Comparison of ENCODE assay signal across 10 cellular contexts in the genomic region with DNA sequence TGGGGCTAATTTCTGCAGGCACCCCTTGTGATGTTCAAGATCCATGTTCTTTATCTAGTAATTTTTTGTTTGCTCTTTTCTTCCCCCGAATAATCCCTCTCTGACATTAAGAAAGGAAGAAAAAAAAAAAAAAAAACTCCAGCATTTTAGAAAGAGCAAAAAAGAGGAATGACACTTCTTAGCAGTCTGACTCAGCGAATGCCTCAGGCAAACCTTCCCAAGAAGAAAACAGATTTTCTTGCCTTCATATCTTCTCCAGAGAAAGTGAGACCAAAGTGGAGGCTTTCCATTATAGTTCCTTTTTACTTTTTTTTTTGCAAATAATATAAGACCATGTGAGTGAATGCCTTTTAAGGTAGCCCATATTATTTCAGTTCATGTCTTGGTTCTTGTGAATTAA.
"Had no signal": no experiment of that assay in that cellular context is flagged by ENCODE, and none has a peak within 500 bp of the region (broad histone marks: within the 10 kb centered on the region; RNA-seq: fewer than 3 reads in every experiment).

No MANE protein-coding gene starts in this region.

- ATAC-seq: activated CD4-positive, CD25-positive, alpha-beta regulatory T cell treated with anti-CD3 and anti-CD28 coated beads, Interleukin-2, amount 50 U/mL, for 24 hours; foreskin keratinocyte; stimulated activated naive CD8-positive, alpha-beta T cell treated with anti-CD3 and anti-CD28 coated beads, Interleukin-15, amount 100 ng/mL, for 72 hours had no signal

- DNase-seq: activated effector memory CD4-positive, alpha-beta T cell treated with Interleukin-2 at 50 U/mL for 16 hours; activated naive CD8-positive, alpha-beta T cell treated with anti-CD3 and anti-CD28 coated beads for 36 hours; activated T-cell treated with anti-CD3 and anti-CD28 coated beads, Interleukin-2, amount 50 U/mL, for 1 hour; effector memory CD4-positive, alpha-beta T cell; kidney; naive B cell; stimulated activated CD4-positive, alpha-beta T cell treated with anti-CD3 and anti-CD28 coated beads, Interleukin-4, amount 100 ng/mL, for 4 hours; stimulated activated naive CD8-positive, alpha-beta T cell treated with anti-CD3 and anti-CD28 coated beads, Interleukin-15, amount 100 ng/mL, for 72 hours had no signal
